10 cellular contexts compared by ENCODE assay signal in the genomic region with DNA sequence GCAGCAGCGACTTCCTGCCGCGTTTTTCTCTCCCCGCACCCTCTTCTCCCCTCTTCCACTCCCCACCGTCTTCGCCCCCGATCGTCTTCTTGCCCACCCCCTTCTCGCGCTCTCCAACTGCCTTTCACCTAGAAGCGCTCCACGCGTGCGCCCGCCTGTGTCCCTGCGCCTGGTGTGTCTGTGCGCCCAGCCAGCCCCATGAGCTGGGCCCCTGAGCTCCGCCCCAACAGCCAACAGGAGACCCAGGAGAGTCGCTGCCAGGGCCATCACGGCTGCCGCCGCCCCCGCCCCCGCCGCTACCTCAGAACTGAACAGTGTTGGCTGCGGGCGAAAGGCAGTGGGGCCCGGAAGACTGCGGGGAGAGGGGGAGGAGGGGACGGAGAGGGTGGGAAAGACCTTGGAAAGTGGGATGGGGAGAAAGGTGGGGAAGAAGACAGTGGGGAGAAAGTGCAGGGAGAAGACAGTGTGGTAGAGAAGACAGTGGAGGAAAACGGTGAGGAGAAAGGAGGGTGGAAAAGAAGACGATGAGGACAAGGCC. TPM values are rescaled to one million over a fixed set of nuclear protein-coding genes. Genes with fewer than 3 reads are reported as not detected.
A peak's percentile ranks its signal among the peaks of the same experiment; 100 is the strongest.
DNase-seq lines count a peak whose midpoint lies in the region; ATAC-seq, FAIRE-seq and TF ChIP-seq lines count a peak whose summit lies in the region.
"Not testable (repeated sequence)": the region's sequence is repeated elsewhere in the genome, so short reads cannot be mapped to it uniquely, and the experiment has no call there.
"Had no signal": no experiment of that assay in that cellular context is flagged by ENCODE, and none has a peak within 500 bp of the region (broad histone marks: within the 10 kb centered on the region; RNA-seq: fewer than 3 reads in every experiment).

No MANE protein-coding gene starts in this region.

- peak; percentile 89 for FAIRE-seq in A549 (lab: Jason Lieb, UNC)

- DNase-seq in A549 (ENCODE audit: low read depth in 1 of 2, low spot score in 1 of 2); WERI-Rb-1; left lung; sigmoid colon: not testable (repeated sequence)

- peak overlapping the region; percentile 83 for H3K4me3 ChIP-seq in A549
- peak overlapping the region; percentile 58 for H3K4me3 ChIP-seq in WERI-Rb-1 (ENCODE audit: low read depth, low read length)
- not testable (repeated sequence) for H3K4me3 ChIP-seq in left lung
- H3K4me3 ChIP-seq in sigmoid colon = peak overlapping the region; percentile 44 to 54 (median 49)

- H3K27ac ChIP-seq in A549 (peak overlapping the region; percentile 96 to 97; a peak in 4 of 6 replicates), sigmoid colon (peak overlapping the region in 3 of 4 donors; percentile 76 to 88 (median 81))
- H3K27ac ChIP-seq in WERI-Rb-1, left lung: not testable (repeated sequence)

- CTCF ChIA-PET in A549 (lab: Yijun Ruan, JAX) = not testable (repeated sequence)

- H3K27ac Mint-ChIP-seq in dendritic cell treated with granulocyte-macrophage colony-stimulating factor and Interleukin-4, amounts not matched to agents 40 ng/mL and 50 ng/mL, for 4 days = peak overlapping the region; percentile 68

- POLR2A ChIA-PET in A549 (lab: Yijun Ruan, JAX) = not testable (repeated sequence)

- ATAC-seq in A549 (peak; percentile 95 to 96), GM18907 (IDR thresholded peaks at IDR 0.05; ENCODE audit: unreplicated experiment) (peak; percentile 61), HG02588 (IDR thresholded peaks at IDR 0.05; ENCODE audit: unreplicated experiment) (peak; percentile 86), HG03521 (IDR thresholded peaks at IDR 0.05; ENCODE audit: unreplicated experiment) (peak; percentile 89), left lung (peak; percentile 93)

- peaks cover 20% of the 10 kb centered on the region for H3K4me1 Mint-ChIP-seq in dendritic cell treated with granulocyte-macrophage colony-stimulating factor and Interleukin-4, amounts not matched to agents 40 ng/mL and 50 ng/mL, for 4 days (ENCODE audit: low read depth)

- H3K4me2 ChIP-seq in A549 = not testable (repeated sequence)

- intact Hi-C loops in dendritic cell treated with granulocyte-macrophage colony-stimulating factor and Interleukin-4, amounts not matched to agents 40 ng/mL and 50 ng/mL, for 4 days (cut with micrococcal nuclease); left lung (cut with DNase I); sigmoid colon (cut with DNase I): not testable (repeated sequence)

- TF ChIP-seq POLR2A in A549 (IDR thresholded peaks at IDR 0.05; ENCODE audit: low read length); sigmoid colon (IDR thresholded peaks at IDR 0.05): not testable (repeated sequence)

- H3K9me3 Mint-ChIP-seq in dendritic cell treated with granulocyte-macrophage colony-stimulating factor and Interleukin-4, amounts not matched to agents 40 ng/mL and 50 ng/mL, for 4 days = not testable (repeated sequence)

- not testable (repeated sequence) for H3K36me3 Mint-ChIP-seq in dendritic cell treated with granulocyte-macrophage colony-stimulating factor and Interleukin-4, amounts not matched to agents 40 ng/mL and 50 ng/mL, for 4 days (ENCODE audit: low read depth)

- TF ChIP-seq CTCF in A549 (IDR thresholded peaks at IDR 0.05); WERI-Rb-1 (IDR thresholded peaks at IDR 0.05; ENCODE audit: low read depth, low read length); left lung (IDR thresholded peaks at IDR 0.05); sigmoid colon (IDR thresholded peaks at IDR 0.05): not testable (repeated sequence)

- H3K4me3 Mint-ChIP-seq in dendritic cell treated with granulocyte-macrophage colony-stimulating factor and Interleukin-4, amounts not matched to agents 40 ng/mL and 50 ng/mL, for 4 days = peak overlapping the region; percentile 87

- not testable (repeated sequence) for H3K36me3 ChIP-seq in WERI-Rb-1, left lung, sigmoid colon

- peaks cover 16% of the 10 kb centered on the region for H3K4me1 ChIP-seq in A549
- not testable (repeated sequence) for H3K4me1 ChIP-seq in left lung, sigmoid colon

- not testable (repeated sequence) for TF ChIP-seq EP300 in A549 (IDR thresholded peaks at IDR 0.05); sigmoid colon (IDR thresholded peaks at IDR 0.05)

- not testable (repeated sequence) for H3K9me3 ChIP-seq in A549; WERI-Rb-1 (ENCODE audit: severe bottlenecking); left lung; sigmoid colon

- not testable (repeated sequence) for TF ChIP-seq RAD21 in A549 (conservative IDR thresholded peaks at IDR 0.05 in 1 of 2, IDR thresholded peaks at IDR 0.05 in 1 of 2)

- WGBS in A549 (ENCODE audit: missing lambda C conversion rate) = no CpG with 5 or more reads among the region's 32 CpGs
- WGBS in sigmoid colon, 2 donors = no CpG with 5 or more reads among the region's 32 CpGs

- peaks cover 14% of the 10 kb centered on the region for H3K27me3 Mint-ChIP-seq in dendritic cell treated with granulocyte-macrophage colony-stimulating factor and Interleukin-4, amounts not matched to agents 40 ng/mL and 50 ng/mL, for 4 days

- H3K27me3 ChIP-seq in WERI-Rb-1 (ENCODE audit: insufficient read depth, low read depth, severe bottlenecking); left lung; sigmoid colon: not testable (repeated sequence)

RNA-seq across cellular contexts. Expression of a gene that starts 34.5 kb away (rescaled TPM):
- not detected in 2 replicates for polyA plus RNA-seq in A549 (2011; rRNA removed)
- polyA plus RNA-seq in A549 (2012; cell fraction: cytosol; rRNA removed) = 0.01 TPM in 1 of 2 replicates, not detected in the other
- polyA plus RNA-seq in A549 (2012; cell fraction: nucleus; rRNA removed) = 0.27 and 0.30 TPM in 2 replicates
- 0.05 to 0.07 TPM in 2 of 3 replicates, not detected in the other for polyA plus RNA-seq in A549 (2017; fragmentation: RNase III; extraction: RNeasy Plus Mini Kit Qiagen cat#74134 plus additional on column Dnase treatment)
- polyA minus RNA-seq in A549 (2011; rRNA and poly(A)+ RNA removed) = not detected in 2 replicates
- 1 to 10 TPM; 2.3 to 3.1 TPM for total RNA-seq in left lung
- not detected for total RNA-seq in sigmoid colon
- polyA plus RNA-seq in sigmoid colon = under 1 TPM in 2 of 3 donors, not detected in 1; 0.28 to 0.60 TPM
- total RNA-seq: A172, occipital lobe had no signal

RNA-seq across cellular contexts. Expression of a gene that starts 48.7 kb away (rescaled TPM):
- polyA plus RNA-seq in A549 (2011; rRNA removed) (38.7 and 43.2 TPM in 2 replicates), A549 (2017; fragmentation: RNase III; extraction: RNeasy Plus Mini Kit Qiagen cat#74134 plus additional on column Dnase treatment) (58.3 to 66.1 TPM (median 62.1 TPM) in 3 replicates), sigmoid colon (10 to 100 TPM; 16.2 to 34.8 (median 24.7) TPM)
- 56.9 and 67.4 TPM in 2 replicates for polyA plus RNA-seq in A549 (2012; cell fraction: cytosol; rRNA removed)
- 71.9 and 91.1 TPM in 2 replicates for polyA plus RNA-seq in A549 (2012; cell fraction: nucleus; rRNA removed)
- polyA minus RNA-seq in A549 (2011; rRNA and poly(A)+ RNA removed) = 39.3 and 48.6 TPM in 2 replicates
- total RNA-seq in left lung (10 to 100 TPM; 38.1 to 45.3 TPM), sigmoid colon (10 to 100 TPM; 21.9 to 34.2 (median 26.9) TPM)
